14 cellular contexts compared by ENCODE assay signal in the genomic region with DNA sequence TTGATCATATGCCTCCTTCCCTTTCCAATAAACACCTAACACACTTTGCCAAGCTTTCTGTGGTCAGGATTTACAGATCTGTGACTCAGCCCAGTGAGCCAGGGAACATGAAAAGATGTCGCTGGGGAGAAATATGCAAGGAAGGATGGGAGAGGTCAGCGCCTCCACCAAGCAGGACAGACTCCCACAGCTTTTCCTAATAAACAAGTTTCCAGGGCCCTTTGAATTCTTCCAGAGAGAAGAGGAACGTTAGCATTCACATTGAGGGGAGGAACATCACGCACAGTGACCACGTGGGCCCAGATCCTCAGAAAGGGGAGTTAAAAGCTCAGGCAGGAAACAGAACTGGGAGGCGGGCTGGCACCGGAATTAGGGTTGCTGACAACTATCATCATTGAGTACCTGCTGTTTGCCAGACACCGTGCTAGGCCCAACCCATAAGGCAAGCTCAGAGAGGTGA. TPM values are rescaled to one million over a fixed set of nuclear protein-coding genes. Genes with fewer than 3 reads are reported as not detected.
DNase-seq lines count a peak whose midpoint lies in the region; FAIRE-seq and TF ChIP-seq lines count a peak whose summit lies in the region.
"Had no signal": no experiment of that assay in that cellular context is flagged by ENCODE, and none has a peak within 500 bp of the region (broad histone marks: within the 10 kb centered on the region; RNA-seq: fewer than 3 reads in every experiment).

No MANE protein-coding gene starts in this region.

- H3K27me3 ChIP-seq in adrenal gland = no peaks in the 10 kb centered on the region
- H3K27me3 ChIP-seq: colonic mucosa had no signal

- H3K36me3 Mint-ChIP-seq in HFFc6 (ENCODE audit: low read depth) = peaks cover 34% of the 10 kb centered on the region
- H3K36me3 Mint-ChIP-seq in activated naive CD4-positive, alpha-beta T cell treated with anti-CD3 and anti-CD28 coated beads, Interleukin-2, amount 10 ng/mL, durations not matched to agents 7 days and 5 days = no peaks in the 10 kb centered on the region

- peaks cover 85% of the 10 kb centered on the region for H3K4me1 Mint-ChIP-seq in HFFc6 (ENCODE audit: low read depth)
- no peaks in the 10 kb centered on the region for H3K4me1 Mint-ChIP-seq in activated naive CD4-positive, alpha-beta T cell treated with anti-CD3 and anti-CD28 coated beads, Interleukin-2, amount 10 ng/mL, durations not matched to agents 7 days and 5 days
- H3K4me1 Mint-ChIP-seq: activated T-helper 17 cell treated with anti-CD3 and anti-CD28 coated beads, Interleukin-2, amount 50 U/mL, for 72 hours had no signal

- no peaks in the 10 kb centered on the region for H3K36me3 ChIP-seq in adrenal gland (replicated peaks in 1 of 2)
- H3K36me3 ChIP-seq: colonic mucosa had no signal

- no peak overlapping the region for H3K4me3 ChIP-seq in adrenal gland
- H3K4me3 ChIP-seq: colonic mucosa, GM23338 had no signal

- no peak for FAIRE-seq in D721Med (lab: Jason Lieb, UNC)

- H3K4me3 Mint-ChIP-seq in HFFc6 = peak overlapping the region; percentile 51
- H3K4me3 Mint-ChIP-seq in activated naive CD4-positive, alpha-beta T cell treated with anti-CD3 and anti-CD28 coated beads, Interleukin-2, amount 10 ng/mL, durations not matched to agents 7 days and 5 days = no peak overlapping the region
- H3K4me3 Mint-ChIP-seq: activated T-helper 17 cell treated with anti-CD3 and anti-CD28 coated beads, Interleukin-2, amount 50 U/mL, for 72 hours; GM23338 had no signal

- TF ChIP-seq POLR2A in adrenal gland (IDR thresholded peaks at IDR 0.05) = no peak

- no peaks in the 10 kb centered on the region for H3K9me3 ChIP-seq in adrenal gland (replicated peaks in 1 of 3)
- H3K9me3 ChIP-seq: colonic mucosa had no signal

- peak overlapping the region in 4 of 5 donors; percentile 12 to 78 (median 48) for H3K27ac ChIP-seq in adrenal gland
- H3K27ac ChIP-seq: colonic mucosa had no signal

- H3K27ac Mint-ChIP-seq in HFFc6 = peak overlapping the region; percentile 92
- H3K27ac Mint-ChIP-seq in activated naive CD4-positive, alpha-beta T cell treated with anti-CD3 and anti-CD28 coated beads, Interleukin-2, amount 10 ng/mL, durations not matched to agents 7 days and 5 days = no peak overlapping the region
- H3K27ac Mint-ChIP-seq: activated T-helper 17 cell treated with anti-CD3 and anti-CD28 coated beads, Interleukin-2, amount 50 U/mL, for 72 hours; GM23338 had no signal

- H3K27me3 Mint-ChIP-seq in HFFc6 (ENCODE audit: insufficient read depth) = peaks cover 3% of the 10 kb centered on the region
- H3K27me3 Mint-ChIP-seq in activated naive CD4-positive, alpha-beta T cell treated with anti-CD3 and anti-CD28 coated beads, Interleukin-2, amount 10 ng/mL, durations not matched to agents 7 days and 5 days = peaks cover 26% of the 10 kb centered on the region

- intact Hi-C loops in adrenal gland (cut with DNase I) = no loop called here

- H3K4me1 ChIP-seq in adrenal gland (replicated peaks in 1 of 2) = peaks cover 11 to 13% of the 10 kb centered on the region in 2 donors
- H3K4me1 ChIP-seq: colonic mucosa had no signal

- WGBS in adrenal gland, 4 donors = 70 to 77% (median 73%) methylated on average over 8 of the region's 8 CpGs

- TF ChIP-seq CTCF in HFFc6 (IDR thresholded peaks at IDR 0.05) (no peak), adrenal gland (IDR thresholded peaks at IDR 0.05) (no peak), D721Med (IDR thresholded peaks at IDR 0.05; ENCODE audit: insufficient read depth, missing control alignments) (no peak)

- H3K9me3 Mint-ChIP-seq in HFFc6 = no peaks in the 10 kb centered on the region
- H3K9me3 Mint-ChIP-seq in activated naive CD4-positive, alpha-beta T cell treated with anti-CD3 and anti-CD28 coated beads, Interleukin-2, amount 10 ng/mL, durations not matched to agents 7 days and 5 days = no peaks in the 10 kb centered on the region
- H3K9me3 Mint-ChIP-seq: activated T-helper 17 cell treated with anti-CD3 and anti-CD28 coated beads, Interleukin-2, amount 50 U/mL, for 72 hours; GM23338 had no signal

- DNase-seq in HFFc6 = peak; percentile 96
- peak in 3 of 7 donors; percentile 48 to 56 (median 53) for DNase-seq in adrenal gland
- peak; percentile 80 for DNase-seq in glomerular visceral epithelial cell (ENCODE audit: extremely low spot score)
- DNase-seq in NCI-H1105 treated with DMSO at 0.1 percent for 48 hours (lab: John Stamatoyannopoulos, UW) = no peak
- no peak for DNase-seq in activated naive CD4-positive, alpha-beta T cell treated with anti-CD3 and anti-CD28 coated beads, Interleukin-2, amount 10 ng/mL, durations not matched to agents 7 days and 5 days
- no peak for DNase-seq in D721Med (ENCODE audit: insufficient read length, low spot score)
- no peak for DNase-seq in COR-L47 (lab: John Stamatoyannopoulos, UW)
- DNase-seq: activated CD4-positive, CD25-positive, alpha-beta regulatory T cell treated with anti-CD3 and anti-CD28 coated beads, Interleukin-2, amount 50 U/mL, for 72 hours; colonic mucosa; NCI-H510A treated with DMSO at 0.1 percent for 48 hours; right cardiac atrium; SHP77 treated with DMSO at 0.1 percent for 48 hours had no signal

- CTCF ChIA-PET in activated naive CD4-positive, alpha-beta T cell treated with anti-CD3 and anti-CD28 coated beads, Interleukin-2, amount 10 ng/mL, durations not matched to agents 7 days and 5 days (lab: Charles Lee) = no interaction called here

RNA-seq across cellular contexts. Expression of a gene that starts 33.3 kb away (rescaled TPM):
- 10 to 100 TPM; 65.8 to 74.1 (median 71.0) TPM for total RNA-seq in HFFc6 (2021; fragmentation: NEBNext Ultra II Directional; extraction: Animal tissue kit (Norgen Biotek cat#: 25700))
- 100 to 1,000 TPM in 3 of 8 donors, 10 to 100 TPM in 5; 80.9 to 129 (median 95.5) TPM for total RNA-seq in adrenal gland
- 100 to 1,000 TPM in 1 of 3 donors, 10 to 100 TPM in 2; 50.7 to 186 (median 72.5) TPM for polyA plus RNA-seq in adrenal gland

Comparison
In these comparisons a context has a peak if more than half of its experiments do, and no peak if none do; other contexts are left out.
1. DNase-seq: peak in HFFc6 (single experiment) and glomerular visceral epithelial cell (single experiment); none in NCI-H1105 treated with DMSO at 0.1 percent for 48 hours (single experiment), activated naive CD4-positive, alpha-beta T cell treated with anti-CD3 and anti-CD28 coated beads, Interleukin-2, amount 10 ng/mL, durations not matched to agents 7 days and 5 days (single experiment), D721Med (single experiment) and COR-L47 (single experiment).